ENCODE assay signal across 1 cellular context in the genomic region with DNA sequence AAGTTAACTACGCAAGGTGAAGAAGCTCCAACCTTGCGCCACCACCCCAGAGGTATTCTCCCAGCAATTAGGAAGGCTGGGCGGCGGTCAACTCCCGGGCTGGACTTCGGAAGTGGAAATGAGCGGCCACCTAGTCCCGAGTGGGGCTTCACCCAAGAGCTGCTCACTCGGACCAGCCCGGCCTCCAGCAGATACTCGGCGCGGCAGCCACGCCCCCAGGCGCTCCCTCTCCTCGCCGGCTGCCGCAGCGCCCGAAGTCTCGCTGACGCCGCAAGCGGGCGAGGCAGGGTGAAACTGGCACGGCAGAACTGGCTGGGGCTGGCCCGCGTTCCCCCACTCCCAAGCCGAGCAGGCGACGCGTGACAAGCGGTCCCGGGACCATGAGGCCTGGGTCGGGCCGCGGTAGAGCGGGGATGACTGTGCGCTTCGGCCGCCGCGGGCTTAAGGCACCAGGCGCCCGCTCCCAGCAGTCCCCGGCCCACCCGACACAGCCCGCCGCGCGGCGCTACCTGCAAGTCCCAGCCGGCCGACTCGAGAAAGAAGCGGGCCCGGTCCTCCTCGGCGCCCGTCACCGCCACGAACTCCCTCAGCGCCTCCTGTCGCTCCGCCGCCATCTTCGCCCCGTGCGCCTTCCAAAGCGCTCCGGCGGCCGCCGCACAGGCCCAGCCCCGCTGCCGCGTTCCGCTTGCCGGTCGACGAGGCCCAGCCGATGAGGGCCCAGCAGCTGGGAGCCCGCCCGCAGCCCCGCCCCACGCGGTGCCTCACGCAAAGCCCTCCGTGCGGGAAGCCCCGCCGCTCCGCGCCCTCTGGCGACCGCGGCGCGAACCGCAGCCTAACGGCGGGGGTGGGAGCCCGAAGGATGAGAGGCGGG.
TF ChIP-seq lines count a peak whose summit lies in the region.

A gene (minus strand): TSS at position 639 of the 871 bp plus-strand sequence. CDS start 25 bp downstream, at position 614.

TF ChIP-seq in HepG2, 621 proteins besides CTCF, POLR2A, EP300 and RAD21 (continued from another document and continues in another):
- TF ChIP-seq, protein P1, sequence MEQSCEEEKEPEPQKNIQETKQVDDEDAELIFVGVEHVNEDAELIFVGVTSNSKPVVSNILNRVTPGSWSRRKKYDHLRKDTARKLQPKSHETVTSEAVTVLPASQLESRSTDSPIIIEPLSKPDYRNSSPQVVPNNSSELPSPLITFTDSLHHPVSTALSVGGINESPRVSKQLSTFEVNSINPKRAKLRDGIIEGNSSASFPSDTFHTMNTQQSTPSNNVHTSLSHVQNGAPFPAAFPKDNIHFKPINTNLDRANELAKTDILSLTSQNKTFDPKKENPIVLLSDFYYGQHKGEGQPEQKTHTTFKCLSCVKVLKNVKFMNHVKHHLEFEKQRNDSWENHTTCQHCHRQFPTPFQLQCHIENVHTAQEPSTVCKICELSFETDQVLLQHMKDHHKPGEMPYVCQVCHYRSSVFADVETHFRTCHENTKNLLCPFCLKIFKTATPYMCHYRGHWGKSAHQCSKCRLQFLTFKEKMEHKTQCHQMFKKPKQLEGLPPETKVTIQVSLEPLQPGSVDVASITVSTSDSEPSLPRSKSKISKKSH (CRISPR knock-in tag; IDR thresholded peaks at IDR 0.05; ENCODE audit: borderline replicate concordance), result peak; percentile 96
- TF ChIP-seq ZNF83 (CRISPR knock-in tag; IDR thresholded peaks at IDR 0.05; ENCODE audit: borderline replicate concordance), result peak; percentile 76
- peak; percentile 73; the same call in 1 of the 2 replicates for TF ChIP-seq ZNF367 (CRISPR knock-in tag; IDR thresholded peaks at IDR 0.05; ENCODE audit: borderline replicate concordance)
- TF ChIP-seq SRSF9 (IDR thresholded peaks at IDR 0.05; ENCODE audit: borderline replicate concordance, insufficient read depth, low read depth, low read length, poor library complexity, severe bottlenecking), result no peak
- TF ChIP-seq NCOA5 (CRISPR knock-in tag; IDR thresholded peaks at IDR 0.05), result peak; percentile 76; the same call in 1 of the 2 replicates
- TF ChIP-seq ZNF780A (CRISPR knock-in tag; IDR thresholded peaks at IDR 0.05), result peak; percentile 59; the same call in 1 of the 2 replicates
- TF ChIP-seq, protein P2, sequence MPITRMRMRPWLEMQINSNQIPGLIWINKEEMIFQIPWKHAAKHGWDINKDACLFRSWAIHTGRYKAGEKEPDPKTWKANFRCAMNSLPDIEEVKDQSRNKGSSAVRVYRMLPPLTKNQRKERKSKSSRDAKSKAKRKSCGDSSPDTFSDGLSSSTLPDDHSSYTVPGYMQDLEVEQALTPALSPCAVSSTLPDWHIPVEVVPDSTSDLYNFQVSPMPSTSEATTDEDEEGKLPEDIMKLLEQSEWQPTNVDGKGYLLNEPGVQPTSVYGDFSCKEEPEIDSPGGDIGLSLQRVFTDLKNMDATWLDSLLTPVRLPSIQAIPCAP (CRISPR knock-in tag; IDR thresholded peaks at IDR 0.05; ENCODE audit: low read depth), result peak; percentile 91; the same call in 1 of the 2 replicates
- TF ChIP-seq, protein P3, sequence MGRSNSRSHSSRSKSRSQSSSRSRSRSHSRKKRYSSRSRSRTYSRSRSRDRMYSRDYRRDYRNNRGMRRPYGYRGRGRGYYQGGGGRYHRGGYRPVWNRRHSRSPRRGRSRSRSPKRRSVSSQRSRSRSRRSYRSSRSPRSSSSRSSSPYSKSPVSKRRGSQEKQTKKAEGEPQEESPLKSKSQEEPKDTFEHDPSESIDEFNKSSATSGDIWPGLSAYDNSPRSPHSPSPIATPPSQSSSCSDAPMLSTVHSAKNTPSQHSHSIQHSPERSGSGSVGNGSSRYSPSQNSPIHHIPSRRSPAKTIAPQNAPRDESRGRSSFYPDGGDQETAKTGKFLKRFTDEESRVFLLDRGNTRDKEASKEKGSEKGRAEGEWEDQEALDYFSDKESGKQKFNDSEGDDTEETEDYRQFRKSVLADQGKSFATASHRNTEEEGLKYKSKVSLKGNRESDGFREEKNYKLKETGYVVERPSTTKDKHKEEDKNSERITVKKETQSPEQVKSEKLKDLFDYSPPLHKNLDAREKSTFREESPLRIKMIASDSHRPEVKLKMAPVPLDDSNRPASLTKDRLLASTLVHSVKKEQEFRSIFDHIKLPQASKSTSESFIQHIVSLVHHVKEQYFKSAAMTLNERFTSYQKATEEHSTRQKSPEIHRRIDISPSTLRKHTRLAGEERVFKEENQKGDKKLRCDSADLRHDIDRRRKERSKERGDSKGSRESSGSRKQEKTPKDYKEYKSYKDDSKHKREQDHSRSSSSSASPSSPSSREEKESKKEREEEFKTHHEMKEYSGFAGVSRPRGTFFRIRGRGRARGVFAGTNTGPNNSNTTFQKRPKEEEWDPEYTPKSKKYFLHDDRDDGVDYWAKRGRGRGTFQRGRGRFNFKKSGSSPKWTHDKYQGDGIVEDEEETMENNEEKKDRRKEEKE (IDR thresholded peaks at IDR 0.05), result no peak
- TF ChIP-seq JARID2 (CRISPR knock-in tag; IDR thresholded peaks at IDR 0.05; ENCODE audit: insufficient replicate concordance), result no peak
- TF ChIP-seq, protein P4, sequence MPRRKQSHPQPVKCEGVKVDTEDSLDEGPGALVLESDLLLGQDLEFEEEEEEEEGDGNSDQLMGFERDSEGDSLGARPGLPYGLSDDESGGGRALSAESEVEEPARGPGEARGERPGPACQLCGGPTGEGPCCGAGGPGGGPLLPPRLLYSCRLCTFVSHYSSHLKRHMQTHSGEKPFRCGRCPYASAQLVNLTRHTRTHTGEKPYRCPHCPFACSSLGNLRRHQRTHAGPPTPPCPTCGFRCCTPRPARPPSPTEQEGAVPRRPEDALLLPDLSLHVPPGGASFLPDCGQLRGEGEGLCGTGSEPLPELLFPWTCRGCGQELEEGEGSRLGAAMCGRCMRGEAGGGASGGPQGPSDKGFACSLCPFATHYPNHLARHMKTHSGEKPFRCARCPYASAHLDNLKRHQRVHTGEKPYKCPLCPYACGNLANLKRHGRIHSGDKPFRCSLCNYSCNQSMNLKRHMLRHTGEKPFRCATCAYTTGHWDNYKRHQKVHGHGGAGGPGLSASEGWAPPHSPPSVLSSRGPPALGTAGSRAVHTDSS (CRISPR knock-in tag; conservative IDR thresholded peaks at IDR 0.05), result peak; percentile 61; the same call in 1 of the 2 replicates
- peak; percentile 97; the same call in 1 of the 2 replicates for TF ChIP-seq ZNF101 (CRISPR knock-in tag; IDR thresholded peaks at IDR 0.05; ENCODE audit: borderline replicate concordance, low read depth)
- TF ChIP-seq GFI1 (CRISPR knock-in tag; IDR thresholded peaks at IDR 0.05; ENCODE audit: borderline replicate concordance), result peak; percentile 69; the same call in 1 of the 2 replicates
- TF ChIP-seq, protein P5, sequence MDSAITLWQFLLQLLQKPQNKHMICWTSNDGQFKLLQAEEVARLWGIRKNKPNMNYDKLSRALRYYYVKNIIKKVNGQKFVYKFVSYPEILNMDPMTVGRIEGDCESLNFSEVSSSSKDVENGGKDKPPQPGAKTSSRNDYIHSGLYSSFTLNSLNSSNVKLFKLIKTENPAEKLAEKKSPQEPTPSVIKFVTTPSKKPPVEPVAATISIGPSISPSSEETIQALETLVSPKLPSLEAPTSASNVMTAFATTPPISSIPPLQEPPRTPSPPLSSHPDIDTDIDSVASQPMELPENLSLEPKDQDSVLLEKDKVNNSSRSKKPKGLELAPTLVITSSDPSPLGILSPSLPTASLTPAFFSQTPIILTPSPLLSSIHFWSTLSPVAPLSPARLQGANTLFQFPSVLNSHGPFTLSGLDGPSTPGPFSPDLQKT (CRISPR knock-in tag; IDR thresholded peaks at IDR 0.05; ENCODE audit: borderline replicate concordance), result peak; percentile 86
- TF ChIP-seq AHR (CRISPR knock-in tag; IDR thresholded peaks at IDR 0.05), result peak; percentile 96; the same call in 1 of the 2 replicates
- no peak; the same call in 1 of the 2 replicates for TF ChIP-seq HDAC2 (CRISPR knock-in tag; IDR thresholded peaks at IDR 0.05)
- peak; percentile 99 for TF ChIP-seq ZNF883 (CRISPR knock-in tag; IDR thresholded peaks at IDR 0.05; ENCODE audit: not compliant biosample characterization)
- TF ChIP-seq ZNF772 (CRISPR knock-in tag; IDR thresholded peaks at IDR 0.05), result peak; percentile 96; the same call in 1 of the 2 replicates
- TF ChIP-seq, protein P6, sequence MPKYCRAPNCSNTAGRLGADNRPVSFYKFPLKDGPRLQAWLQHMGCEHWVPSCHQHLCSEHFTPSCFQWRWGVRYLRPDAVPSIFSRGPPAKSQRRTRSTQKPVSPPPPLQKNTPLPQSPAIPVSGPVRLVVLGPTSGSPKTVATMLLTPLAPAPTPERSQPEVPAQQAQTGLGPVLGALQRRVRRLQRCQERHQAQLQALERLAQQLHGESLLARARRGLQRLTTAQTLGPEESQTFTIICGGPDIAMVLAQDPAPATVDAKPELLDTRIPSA (CRISPR knock-in tag; IDR thresholded peaks at IDR 0.05; ENCODE audit: borderline replicate concordance), result peak; percentile 98
- TF ChIP-seq ZNF572 (CRISPR knock-in tag; IDR thresholded peaks at IDR 0.05), result peak; percentile 93
- TF ChIP-seq JDP2 (CRISPR knock-in tag; IDR thresholded peaks at IDR 0.05; ENCODE audit: borderline replicate concordance), result 0 out of 2 replicates have a peak, but pooled peaks have one; percentile 85
- peak; percentile 98 for TF ChIP-seq ZFP82 (CRISPR knock-in tag; IDR thresholded peaks at IDR 0.05; ENCODE audit: borderline replicate concordance)
- peak; percentile 86 for TF ChIP-seq ZNF777 (CRISPR knock-in tag; IDR thresholded peaks at IDR 0.05)
- peak; percentile 99; the same call in 1 of the 2 replicates for TF ChIP-seq ZNF670 (CRISPR knock-in tag; IDR thresholded peaks at IDR 0.05; ENCODE audit: borderline replicate concordance)
- TF ChIP-seq ZNF577 (CRISPR knock-in tag; IDR thresholded peaks at IDR 0.05; ENCODE audit: borderline replicate concordance, low read depth), result no peak
- peak; percentile 100 for TF ChIP-seq ZNF547 (CRISPR knock-in tag; IDR thresholded peaks at IDR 0.05)
- TF ChIP-seq ATF7 (IDR thresholded peaks at IDR 0.05), result no peak
- TF ChIP-seq ATF7 (CRISPR knock-in tag; IDR thresholded peaks at IDR 0.05), result peak; percentile 86
- peak; percentile 92 for TF ChIP-seq ZSCAN12 (CRISPR knock-in tag; IDR thresholded peaks at IDR 0.05)
- 0 out of 2 replicates have a peak, but pooled peaks have one; percentile 52 for TF ChIP-seq FLYWCH1 (CRISPR knock-in tag; IDR thresholded peaks at IDR 0.05)
- TF ChIP-seq KDM5A (IDR thresholded peaks at IDR 0.05; ENCODE audit: borderline replicate concordance, low read length), result peak; percentile 99
- TF ChIP-seq, protein P7, sequence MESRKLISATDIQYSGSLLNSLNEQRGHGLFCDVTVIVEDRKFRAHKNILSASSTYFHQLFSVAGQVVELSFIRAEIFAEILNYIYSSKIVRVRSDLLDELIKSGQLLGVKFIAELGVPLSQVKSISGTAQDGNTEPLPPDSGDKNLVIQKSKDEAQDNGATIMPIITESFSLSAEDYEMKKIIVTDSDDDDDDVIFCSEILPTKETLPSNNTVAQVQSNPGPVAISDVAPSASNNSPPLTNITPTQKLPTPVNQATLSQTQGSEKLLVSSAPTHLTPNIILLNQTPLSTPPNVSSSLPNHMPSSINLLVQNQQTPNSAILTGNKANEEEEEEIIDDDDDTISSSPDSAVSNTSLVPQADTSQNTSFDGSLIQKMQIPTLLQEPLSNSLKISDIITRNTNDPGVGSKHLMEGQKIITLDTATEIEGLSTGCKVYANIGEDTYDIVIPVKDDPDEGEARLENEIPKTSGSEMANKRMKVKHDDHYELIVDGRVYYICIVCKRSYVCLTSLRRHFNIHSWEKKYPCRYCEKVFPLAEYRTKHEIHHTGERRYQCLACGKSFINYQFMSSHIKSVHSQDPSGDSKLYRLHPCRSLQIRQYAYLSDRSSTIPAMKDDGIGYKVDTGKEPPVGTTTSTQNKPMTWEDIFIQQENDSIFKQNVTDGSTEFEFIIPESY (CRISPR knock-in tag; IDR thresholded peaks at IDR 0.05), result no peak; the same call in 1 of the 2 replicates
- TF ChIP-seq, protein P8, sequence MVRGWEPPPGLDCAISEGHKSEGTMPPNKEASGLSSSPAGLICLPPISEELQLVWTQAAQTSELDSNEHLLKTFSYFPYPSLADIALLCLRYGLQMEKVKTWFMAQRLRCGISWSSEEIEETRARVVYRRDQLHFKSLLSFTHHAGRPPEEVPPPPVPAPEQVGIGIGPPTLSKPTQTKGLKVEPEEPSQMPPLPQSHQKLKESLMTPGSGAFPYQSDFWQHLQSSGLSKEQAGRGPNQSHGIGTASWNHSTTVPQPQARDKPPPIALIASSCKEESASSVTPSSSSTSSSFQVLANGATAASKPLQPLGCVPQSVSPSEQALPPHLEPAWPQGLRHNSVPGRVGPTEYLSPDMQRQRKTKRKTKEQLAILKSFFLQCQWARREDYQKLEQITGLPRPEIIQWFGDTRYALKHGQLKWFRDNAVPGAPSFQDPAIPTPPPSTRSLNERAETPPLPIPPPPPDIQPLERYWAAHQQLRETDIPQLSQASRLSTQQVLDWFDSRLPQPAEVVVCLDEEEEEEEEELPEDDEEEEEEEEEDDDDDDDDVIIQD (CRISPR knock-in tag; IDR thresholded peaks at IDR 0.05; ENCODE audit: low read depth), result no peak; the same call in 1 of the 2 replicates
- TF ChIP-seq MEIS1 (CRISPR knock-in tag; IDR thresholded peaks at IDR 0.05; ENCODE audit: borderline replicate concordance), result peak; percentile 98; the same call in 1 of the 2 replicates
- peak; percentile 89; the same call in 1 of the 2 replicates for TF ChIP-seq ZNF30 (CRISPR knock-in tag; IDR thresholded peaks at IDR 0.05)
- peak; percentile 37; the same call in 1 of the 2 replicates for TF ChIP-seq ZNF350 (CRISPR knock-in tag; IDR thresholded peaks at IDR 0.05; ENCODE audit: borderline replicate concordance, low read depth)
- TF ChIP-seq, protein P9, sequence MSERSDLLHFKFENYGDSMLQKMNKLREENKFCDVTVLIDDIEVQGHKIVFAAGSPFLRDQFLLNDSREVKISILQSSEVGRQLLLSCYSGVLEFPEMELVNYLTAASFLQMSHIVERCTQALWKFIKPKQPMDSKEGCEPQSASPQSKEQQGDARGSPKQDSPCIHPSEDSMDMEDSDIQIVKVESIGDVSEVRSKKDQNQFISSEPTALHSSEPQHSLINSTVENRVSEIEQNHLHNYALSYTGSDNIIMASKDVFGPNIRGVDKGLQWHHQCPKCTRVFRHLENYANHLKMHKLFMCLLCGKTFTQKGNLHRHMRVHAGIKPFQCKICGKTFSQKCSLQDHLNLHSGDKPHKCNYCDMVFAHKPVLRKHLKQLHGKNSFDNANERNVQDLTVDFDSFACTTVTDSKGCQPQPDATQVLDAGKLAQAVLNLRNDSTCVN (CRISPR knock-in tag; IDR thresholded peaks at IDR 0.05; ENCODE audit: borderline replicate concordance), result peak; percentile 55
- peak; percentile 67 for TF ChIP-seq TGIF2 (CRISPR knock-in tag; IDR thresholded peaks at IDR 0.05)
- TF ChIP-seq MTA1 (CRISPR knock-in tag; IDR thresholded peaks at IDR 0.05; ENCODE audit: borderline replicate concordance), result peak; percentile 99
- peak; percentile 89 for TF ChIP-seq ELF3 (CRISPR knock-in tag; IDR thresholded peaks at IDR 0.05)
- peak; percentile 91 for TF ChIP-seq ZSCAN25 (CRISPR knock-in tag; IDR thresholded peaks at IDR 0.05)
- TF ChIP-seq ASH2L (IDR thresholded peaks at IDR 0.05; ENCODE audit: insufficient read length, low read depth, low read length), result peak; percentile 97
- TF ChIP-seq PPARG (CRISPR knock-in tag; conservative IDR thresholded peaks at IDR 0.05), result peak; percentile 34; the same call in 1 of the 2 replicates
- peak; percentile 65; the same call in 1 of the 2 replicates for TF ChIP-seq SOX5 (CRISPR knock-in tag; IDR thresholded peaks at IDR 0.05; ENCODE audit: borderline replicate concordance)
- TF ChIP-seq, protein P10, sequence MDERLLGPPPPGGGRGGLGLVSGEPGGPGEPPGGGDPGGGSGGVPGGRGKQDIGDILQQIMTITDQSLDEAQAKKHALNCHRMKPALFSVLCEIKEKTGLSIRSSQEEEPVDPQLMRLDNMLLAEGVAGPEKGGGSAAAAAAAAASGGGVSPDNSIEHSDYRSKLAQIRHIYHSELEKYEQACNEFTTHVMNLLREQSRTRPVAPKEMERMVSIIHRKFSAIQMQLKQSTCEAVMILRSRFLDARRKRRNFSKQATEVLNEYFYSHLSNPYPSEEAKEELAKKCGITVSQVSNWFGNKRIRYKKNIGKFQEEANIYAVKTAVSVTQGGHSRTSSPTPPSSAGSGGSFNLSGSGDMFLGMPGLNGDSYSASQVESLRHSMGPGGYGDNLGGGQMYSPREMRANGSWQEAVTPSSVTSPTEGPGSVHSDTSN (CRISPR knock-in tag; IDR thresholded peaks at IDR 0.05), result no peak
- TF ChIP-seq HNF4A (CRISPR knock-in tag; IDR thresholded peaks at IDR 0.05), result no peak
